Comparison of ENCODE assay signal across 11 cellular contexts in the genomic region with DNA sequence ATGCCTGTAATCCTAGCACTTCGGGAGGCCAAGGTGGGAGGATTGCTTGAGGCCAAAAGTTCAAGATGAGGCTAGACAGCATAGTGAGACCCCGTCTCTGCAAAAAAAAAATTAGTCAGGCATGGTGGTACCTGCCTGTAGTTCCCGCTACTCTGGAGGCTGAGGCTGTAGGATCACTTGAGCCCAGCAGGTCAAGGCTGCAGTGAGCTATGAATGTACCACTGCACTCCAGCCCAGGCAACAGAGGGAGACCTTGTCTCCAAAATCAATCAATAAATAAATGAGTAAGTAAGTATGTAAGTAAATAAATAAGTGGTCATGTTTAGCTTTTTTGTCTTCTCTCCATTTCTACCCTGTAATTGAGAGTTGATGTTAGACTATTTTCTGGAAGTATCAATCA.
"Had no signal": no experiment of that assay in that cellular context is flagged by ENCODE, and none has a peak within 500 bp of the region (broad histone marks: within the 10 kb centered on the region; RNA-seq: fewer than 3 reads in every experiment).

No MANE protein-coding gene starts in this region.

- H3K4me3 Mint-ChIP-seq: GM23338, H9, HFFc6 had no signal

- H3K9me3 ChIP-seq: HAP-1 had no signal

- H3K4me2 ChIP-seq: GM23338 had no signal

- H3K36me3 ChIP-seq: HAP-1 had no signal

- H3K27ac Mint-ChIP-seq: GM23338, H9, HFFc6 had no signal

- DNase-seq: GM23248, GOT3, H7, H9, HCEC 1CT, HFFc6 had no signal

- FAIRE-seq: H1, H54 had no signal

- H3K27ac ChIP-seq: GM23248 had no signal

- H3K9me3 Mint-ChIP-seq: GM23338, H9, HFFc6 had no signal

- H2AFZ ChIP-seq: GM23248, GM23338 had no signal

- H3K4me1 ChIP-seq: HAP-1 had no signal

- ATAC-seq: GM23338, HCT116 had no signal

- H3K9ac ChIP-seq: GM23248 had no signal

- H3K4me3 ChIP-seq: GM23248, GM23338, HAP-1 had no signal
